Comparison of ENCODE assay signal across 16 cellular contexts in genomic region chr20:6566821-6567220, GRCh38.
DNase-seq lines count a peak whose midpoint lies in the region; ATAC-seq lines count a peak whose summit lies in the region.
"Had no signal": no experiment of that assay in that cellular context is flagged by ENCODE, and none has a peak within 500 bp of the region (broad histone marks: within the 10 kb centered on the region; RNA-seq: fewer than 3 reads in every experiment).

No MANE protein-coding gene starts in this region.

- DNase-seq in HCEC 1CT (peak; percentile 96), RKO (ENCODE audit: low spot score) (peak; percentile 76), dedifferentiated amniotic fluid mesenchymal stem cell (ENCODE audit: extremely low spot score) (peak; percentile 67), non-pigmented ciliary epithelial cell (ENCODE audit: low read depth) (peak; percentile 95), retina (no peak), NCI-H2227 (lab: John Stamatoyannopoulos, UW; ENCODE audit: unreplicated experiment) (no peak)
- DNase-seq: activated effector memory CD4-positive, alpha-beta T cell treated with Interleukin-2 at 50 U/mL for 16 hours; body of pancreas; C1 segment of cervical spinal cord; effector CD8-positive, alpha-beta T cell; MG63; SK-N-SH; stimulated activated CD4-positive, alpha-beta T cell treated with anti-CD3 and anti-CD28 coated beads, Interleukin-15, amount 100 ng/mL, for 24 hours had no signal

- ATAC-seq in GM21529 (IDR thresholded peaks at IDR 0.05; ENCODE audit: unreplicated experiment) (no peak), HG02610 (IDR thresholded peaks at IDR 0.05; ENCODE audit: unreplicated experiment) (no peak)
- ATAC-seq: body of pancreas, HCT116 had no signal

Comparison
In these comparisons a context has a peak if more than half of its experiments do, and no peak if none do; other contexts are left out.
1. DNase-seq: peak in HCEC 1CT (single experiment), RKO (single experiment), dedifferentiated amniotic fluid mesenchymal stem cell (single experiment) and non-pigmented ciliary epithelial cell (single experiment); none in retina (single experiment) and NCI-H2227 (single experiment).